ENCODE assay signal across 9 cellular contexts in the genomic region with DNA sequence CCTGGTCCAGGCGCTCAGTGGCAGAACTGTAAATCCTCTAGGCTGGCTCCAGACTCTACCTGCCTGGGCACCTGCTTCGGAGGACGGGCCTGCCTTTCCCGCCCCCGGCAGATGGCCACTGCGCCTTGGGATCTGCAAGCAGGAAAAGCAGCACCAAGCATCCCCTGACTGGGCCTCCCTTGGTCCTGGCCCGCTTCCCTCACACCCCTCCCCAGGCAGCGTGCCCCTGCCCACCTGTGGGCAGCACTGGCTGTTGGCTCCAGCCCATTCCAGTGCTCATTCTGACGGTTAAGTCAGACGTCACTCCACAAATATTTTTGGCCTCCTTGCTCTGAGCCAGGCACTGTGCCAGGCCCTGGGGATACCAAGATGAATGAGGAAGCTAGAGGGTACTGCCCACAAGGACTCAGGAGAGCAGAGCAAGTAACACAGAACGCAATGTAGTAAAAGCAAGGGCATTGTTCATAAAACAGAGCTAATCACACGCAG. TPM values are rescaled to one million over a fixed set of nuclear protein-coding genes. Genes with fewer than 3 reads are reported as not detected.
DNase-seq lines count a peak whose midpoint lies in the region; ATAC-seq and TF ChIP-seq lines count a peak whose summit lies in the region.
"Had no signal": no experiment of that assay in that cellular context is flagged by ENCODE, and none has a peak within 500 bp of the region (broad histone marks: within the 10 kb centered on the region; RNA-seq: fewer than 3 reads in every experiment).

No MANE protein-coding gene starts in this region.

- no peaks in the 10 kb centered on the region for H3K36me3 Mint-ChIP-seq in nephron (ENCODE audit: low read depth)
- H3K36me3 Mint-ChIP-seq in activated CD4-positive, alpha-beta memory T cell treated with anti-CD3 and anti-CD28 coated beads for 36 hours = peaks cover 11% of the 10 kb centered on the region

- POLR2A ChIA-PET in activated CD4-positive, alpha-beta memory T cell treated with anti-CD3 and anti-CD28 coated beads for 36 hours (lab: Charles Lee) = no interaction called here

- no peak for ATAC-seq in HG02884 (IDR thresholded peaks at IDR 0.05; ENCODE audit: unreplicated experiment)

- H3K4me1 Mint-ChIP-seq in nephron = peaks cover 10% of the 10 kb centered on the region
- H3K4me1 Mint-ChIP-seq in activated CD4-positive, alpha-beta memory T cell treated with anti-CD3 and anti-CD28 coated beads for 36 hours (ENCODE audit: low read depth) = peaks cover 22% of the 10 kb centered on the region

- CTCF ChIA-PET in activated CD4-positive, alpha-beta memory T cell treated with anti-CD3 and anti-CD28 coated beads for 36 hours (lab: Charles Lee) = interaction anchor here (1.1 to 10.3 kb wide), 6 partner anchors 9 to 142 kb away, joined by 3 to 75 read pairs (median 8); no protein-coding TSS in a partner anchor

- H3K4me3 Mint-ChIP-seq in nephron = no peak overlapping the region
- H3K4me3 Mint-ChIP-seq in activated CD4-positive, alpha-beta memory T cell treated with anti-CD3 and anti-CD28 coated beads for 36 hours = no peak overlapping the region

- H3K27ac Mint-ChIP-seq in nephron = peak overlapping the region in 2 of 3 experiments; percentile 62 to 72
- H3K27ac Mint-ChIP-seq in activated CD4-positive, alpha-beta memory T cell treated with anti-CD3 and anti-CD28 coated beads for 36 hours = no peak overlapping the region

- peaks cover 10% of the 10 kb centered on the region for H3K9me3 Mint-ChIP-seq in nephron
- H3K9me3 Mint-ChIP-seq in activated CD4-positive, alpha-beta memory T cell treated with anti-CD3 and anti-CD28 coated beads for 36 hours = peaks cover 18% of the 10 kb centered on the region

- TF ChIP-seq CTCF in nephron (IDR thresholded peaks at IDR 0.05; ENCODE audit: unreplicated experiment in 3 of 3) = no peak

- intact Hi-C loops in activated CD4-positive, alpha-beta memory T cell treated with anti-CD3 and anti-CD28 coated beads for 36 hours (cut with micrococcal nuclease) = no loop called here

- H3K27me3 Mint-ChIP-seq in nephron (ENCODE audit: low read depth) = peaks cover 57% of the 10 kb centered on the region
- peaks cover 22% of the 10 kb centered on the region for H3K27me3 Mint-ChIP-seq in activated CD4-positive, alpha-beta memory T cell treated with anti-CD3 and anti-CD28 coated beads for 36 hours

- peak; percentile 87 for DNase-seq in EH (ENCODE audit: low read depth)
- peak; percentile 82 for DNase-seq in NCI-H2196 treated with DMSO at 0.1 percent for 48 hours (lab: John Stamatoyannopoulos, UW; ENCODE audit: unreplicated experiment)
- DNase-seq in cerebellum (ENCODE audit: low spot score) = peak; percentile 84
- no peak for DNase-seq in activated gamma-delta T cell treated with Interleukin-2 at 50 U/mL for 16 hours
- DNase-seq in activated CD4-positive, alpha-beta memory T cell treated with anti-CD3 and anti-CD28 coated beads for 36 hours = no peak
- no peak for DNase-seq in globus pallidus (ENCODE audit: low spot score)

RNA-seq across cellular contexts. Expression of a gene that starts 22.0 kb away (rescaled TPM):
- total RNA-seq in cerebellum = 2.5 TPM
- 1 to 10 TPM in 1 of 2 experiments, under 1 TPM in 1; 0.90 to 1.2 TPM for total RNA-seq in activated CD4-positive, alpha-beta memory T cell treated with anti-CD3 and anti-CD28 coated beads for 36 hours
- total RNA-seq: ascending aorta had no signal

RNA-seq across cellular contexts. Expression of a gene that starts 26.7 kb away (rescaled TPM):
- 1.00 TPM for total RNA-seq in cerebellum
- 1 to 10 TPM; 2.5 to 2.6 TPM for total RNA-seq in activated CD4-positive, alpha-beta memory T cell treated with anti-CD3 and anti-CD28 coated beads for 36 hours

RNA-seq across cellular contexts. Expression of a gene that starts 55.9 kb away (rescaled TPM):
- 6.1 TPM for total RNA-seq in cerebellum
- 1 to 10 TPM; 2.2 to 2.5 TPM for total RNA-seq in activated CD4-positive, alpha-beta memory T cell treated with anti-CD3 and anti-CD28 coated beads for 36 hours
- total RNA-seq: ascending aorta had no signal

Comparison
In these comparisons a context has a peak if more than half of its experiments do, and no peak if none do; other contexts are left out.
1. DNase-seq: peak in EH (single experiment), NCI-H2196 treated with DMSO at 0.1 percent for 48 hours (single experiment) and cerebellum (single experiment); none in activated gamma-delta T cell treated with Interleukin-2 at 50 U/mL for 16 hours (single experiment), activated CD4-positive, alpha-beta memory T cell treated with anti-CD3 and anti-CD28 coated beads for 36 hours (single experiment) and globus pallidus (single experiment).